ENCODE assay signal across 8 cellular contexts in the genomic region with DNA sequence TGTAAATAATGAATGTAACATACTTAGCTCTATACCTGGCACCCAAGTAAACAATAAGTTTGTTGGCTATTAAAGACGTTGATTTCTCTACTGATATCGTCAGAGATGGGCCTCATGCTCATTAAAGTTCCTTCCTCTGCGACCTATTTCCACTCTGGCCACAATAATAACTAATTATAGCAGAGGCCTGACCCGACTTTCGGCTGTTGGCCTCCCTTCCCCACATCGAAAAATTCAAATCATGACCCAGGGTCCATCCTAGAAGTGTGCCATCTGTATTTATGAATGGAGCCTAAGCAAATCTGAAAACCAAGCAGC. TPM values are rescaled to one million over a fixed set of nuclear protein-coding genes. Genes with fewer than 3 reads are reported as not detected.
A peak's percentile ranks its signal among the peaks of the same experiment; 100 is the strongest.
DNase-seq lines count a peak whose midpoint lies in the region; ATAC-seq and TF ChIP-seq lines count a peak whose summit lies in the region.

No MANE protein-coding gene starts in this region.

- no peak for TF ChIP-seq EP300 in neural cell (conservative IDR thresholded peaks at IDR 0.05; ENCODE audit: poor library complexity, severe bottlenecking)

- H3K36me3 ChIP-seq in MM.1S (replicated peaks; ENCODE audit: insufficient read depth, low read length) = no peaks in the 10 kb centered on the region
- no peaks in the 10 kb centered on the region for H3K36me3 ChIP-seq in ectodermal cell (ENCODE audit: control insufficient read depth, insufficient read depth, low read length)
- no peaks in the 10 kb centered on the region for H3K36me3 ChIP-seq in neural cell (ENCODE audit: insufficient read depth, low read length)

- TF ChIP-seq RAD21 in neural cell (conservative IDR thresholded peaks at IDR 0.05) = no peak

- DNase-seq in MM.1S = no peak
- no peak for DNase-seq in hepatic stellate cell (ENCODE audit: low spot score)
- DNase-seq in SW 1271 (lab: John Stamatoyannopoulos, UW) = no peak
- DNase-seq in NCI-H748 treated with DMSO at 0.1 percent for 48 hours (lab: John Stamatoyannopoulos, UW) = no peak

- WGBS in ectodermal cell, 2 experiments = 47 to 49% methylated on average over 6 of the region's 6 CpGs

- peak overlapping the region; percentile 75 for H3K27ac ChIP-seq in C4-2B
- H3K27ac ChIP-seq in MM.1S (ENCODE audit: low read length) = peak overlapping the region; percentile 73; the same call in 1 of the 2 replicates
- no peak overlapping the region for H3K27ac ChIP-seq in ectodermal cell (ENCODE audit: insufficient read depth, low read depth, low read length, poor library complexity, severe bottlenecking)
- peak overlapping the region; percentile 81 for H3K27ac ChIP-seq in neural cell (ENCODE audit: low read length)

- peak overlapping the region; percentile 65 for H3K4me2 ChIP-seq in MM.1S (ENCODE audit: low read depth, low read length)
- peak overlapping the region; percentile 95 for H3K4me2 ChIP-seq in neural cell (ENCODE audit: low read length)

- H3K79me2 ChIP-seq in MM.1S (ENCODE audit: low read length) (peaks cover 14% of the 10 kb centered on the region), neural cell (replicated peaks; ENCODE audit: insufficient read depth, low read length) (peaks cover 22% of the 10 kb centered on the region)

- peaks cover 5% of the 10 kb centered on the region for H3K4me1 ChIP-seq in MM.1S (ENCODE audit: low read length)
- H3K4me1 ChIP-seq in ectodermal cell (ENCODE audit: control insufficient read depth, insufficient read depth, low read length) = peaks cover 7% of the 10 kb centered on the region

- no peaks in the 10 kb centered on the region for H3K9me3 ChIP-seq in MM.1S (replicated peaks; ENCODE audit: insufficient read depth, low read length)
- H3K9me3 ChIP-seq in ectodermal cell (ENCODE audit: control insufficient read depth, low read length) = no peaks in the 10 kb centered on the region
- H3K9me3 ChIP-seq in neural cell (ENCODE audit: low read length) = no peaks in the 10 kb centered on the region

- TF ChIP-seq CTCF in C4-2B (conservative IDR thresholded peaks at IDR 0.05) = no peak
- no peak for TF ChIP-seq CTCF in MM.1S (IDR thresholded peaks at IDR 0.05; ENCODE audit: low read length)
- no peak for TF ChIP-seq CTCF in neural cell (IDR thresholded peaks at IDR 0.05; ENCODE audit: poor library complexity, severe bottlenecking)

- H3F3A ChIP-seq in MM.1S (ENCODE audit: insufficient read depth, low read length) = peaks cover 21% of the 10 kb centered on the region
- H3F3A ChIP-seq in neural cell (ENCODE audit: insufficient read depth, low read length, poor library complexity, severe bottlenecking) = no peaks in the 10 kb centered on the region

- H3K27me3 ChIP-seq in MM.1S (replicated peaks; ENCODE audit: insufficient read depth, low read length) (no peaks in the 10 kb centered on the region), ectodermal cell (ENCODE audit: control insufficient read depth, insufficient read depth, low read length, poor library complexity, severe bottlenecking) (no peaks in the 10 kb centered on the region), neural cell (ENCODE audit: insufficient read depth, low read depth, low read length) (no peaks in the 10 kb centered on the region)

- no peak for ATAC-seq in GM19324 (IDR thresholded peaks at IDR 0.05; ENCODE audit: low FRiP score, unreplicated experiment)

- H3K9me2 ChIP-seq in MM.1S (replicated peaks; ENCODE audit: insufficient read depth, low read length) (no peaks in the 10 kb centered on the region), neural cell (ENCODE audit: insufficient read depth, low read length) (no peaks in the 10 kb centered on the region)

- no peaks in the 10 kb centered on the region for H4K20me1 ChIP-seq in MM.1S (ENCODE audit: insufficient read depth, low read length)
- H4K20me1 ChIP-seq in neural cell (ENCODE audit: insufficient read depth) = no peaks in the 10 kb centered on the region

- peak overlapping the region; percentile 84 for H2AFZ ChIP-seq in MM.1S (ENCODE audit: low read length)
- peak overlapping the region; percentile 98 for H2AFZ ChIP-seq in neural cell (ENCODE audit: low read depth, low read length)

- H3K9ac ChIP-seq in MM.1S (ENCODE audit: low read length) (peak overlapping the region; percentile 76; the same call in 1 of the 2 replicates), neural cell (ENCODE audit: low read length) (peak overlapping the region; percentile 96)

- H3K4me3 ChIP-seq in MM.1S (ENCODE audit: low read length) = peak overlapping the region; percentile 78
- H3K4me3 ChIP-seq in ectodermal cell (ENCODE audit: insufficient read depth, low read depth, low read length) = peak overlapping the region; percentile 95
- H3K4me3 ChIP-seq in neural cell (ENCODE audit: low read length) = peak overlapping the region; percentile 99

TF ChIP-seq in neural cell, 6 proteins besides CTCF, POLR2A, EP300 and RAD21:
- TF ChIP-seq MXI1 (conservative IDR thresholded peaks at IDR 0.05; ENCODE audit: poor library complexity, severe bottlenecking) = no peak
TF ChIP-seq in neural cell: peak in this region for 0.

RNA-seq across cellular contexts. Expression of gene USP30, which starts 0.3 kb away (rescaled TPM):
- 15.6 TPM for polyA plus RNA-seq in ectodermal cell (2013, experiment 1 of 4)
- 17.2 TPM for polyA plus RNA-seq in ectodermal cell (2013, experiment 2 of 4)
- 18.8 TPM for polyA plus RNA-seq in ectodermal cell (2013, experiment 3 of 4)
- 17.6 TPM for polyA plus RNA-seq in ectodermal cell (2013, experiment 4 of 4)
- 37.2 and 40.6 TPM in 2 replicates for polyA plus RNA-seq in neural cell
- 38.9 and 39.0 TPM in 2 replicates for polyA minus RNA-seq in neural cell

RNA-seq across cellular contexts. Expression of gene SVOP, which starts 31.2 kb away (rescaled TPM):
- 0.17 TPM for polyA plus RNA-seq in ectodermal cell (2013, experiment 1 of 4)
- polyA plus RNA-seq in ectodermal cell (2013, experiment 2 of 4) = 0.20 TPM
- polyA plus RNA-seq in ectodermal cell (2013, experiment 3 of 4) = 0.43 TPM
- polyA plus RNA-seq in ectodermal cell (2013, experiment 4 of 4) = 0.28 TPM
- 41.3 and 47.4 TPM in 2 replicates for polyA plus RNA-seq in neural cell
- polyA minus RNA-seq in neural cell = 64.5 and 73.5 TPM in 2 replicates

RNA-seq across cellular contexts. Expression of gene ALKBH2, which starts 41.2 kb away (rescaled TPM):
- 27.0 TPM for polyA plus RNA-seq in ectodermal cell (2013, experiment 1 of 4)
- 30.2 TPM for polyA plus RNA-seq in ectodermal cell (2013, experiment 2 of 4)
- 33.6 TPM for polyA plus RNA-seq in ectodermal cell (2013, experiment 3 of 4)
- polyA plus RNA-seq in ectodermal cell (2013, experiment 4 of 4) = 30.0 TPM
- polyA plus RNA-seq in neural cell = 44.0 and 51.8 TPM in 2 replicates
- polyA minus RNA-seq in neural cell = 13.5 and 14.9 TPM in 2 replicates

RNA-seq across cellular contexts. Expression of gene UNG, which starts 45.3 kb away (rescaled TPM):
- 129 TPM for polyA plus RNA-seq in ectodermal cell (2013, experiment 1 of 4)
- polyA plus RNA-seq in ectodermal cell (2013, experiment 2 of 4) = 141 TPM
- polyA plus RNA-seq in ectodermal cell (2013, experiment 3 of 4) = 90.9 TPM
- polyA plus RNA-seq in ectodermal cell (2013, experiment 4 of 4) = 95.9 TPM
- polyA plus RNA-seq in neural cell = 38.4 and 42.5 TPM in 2 replicates
- 30.2 and 32.1 TPM in 2 replicates for polyA minus RNA-seq in neural cell
